9 cellular contexts compared by ENCODE assay signal in the genomic region with DNA sequence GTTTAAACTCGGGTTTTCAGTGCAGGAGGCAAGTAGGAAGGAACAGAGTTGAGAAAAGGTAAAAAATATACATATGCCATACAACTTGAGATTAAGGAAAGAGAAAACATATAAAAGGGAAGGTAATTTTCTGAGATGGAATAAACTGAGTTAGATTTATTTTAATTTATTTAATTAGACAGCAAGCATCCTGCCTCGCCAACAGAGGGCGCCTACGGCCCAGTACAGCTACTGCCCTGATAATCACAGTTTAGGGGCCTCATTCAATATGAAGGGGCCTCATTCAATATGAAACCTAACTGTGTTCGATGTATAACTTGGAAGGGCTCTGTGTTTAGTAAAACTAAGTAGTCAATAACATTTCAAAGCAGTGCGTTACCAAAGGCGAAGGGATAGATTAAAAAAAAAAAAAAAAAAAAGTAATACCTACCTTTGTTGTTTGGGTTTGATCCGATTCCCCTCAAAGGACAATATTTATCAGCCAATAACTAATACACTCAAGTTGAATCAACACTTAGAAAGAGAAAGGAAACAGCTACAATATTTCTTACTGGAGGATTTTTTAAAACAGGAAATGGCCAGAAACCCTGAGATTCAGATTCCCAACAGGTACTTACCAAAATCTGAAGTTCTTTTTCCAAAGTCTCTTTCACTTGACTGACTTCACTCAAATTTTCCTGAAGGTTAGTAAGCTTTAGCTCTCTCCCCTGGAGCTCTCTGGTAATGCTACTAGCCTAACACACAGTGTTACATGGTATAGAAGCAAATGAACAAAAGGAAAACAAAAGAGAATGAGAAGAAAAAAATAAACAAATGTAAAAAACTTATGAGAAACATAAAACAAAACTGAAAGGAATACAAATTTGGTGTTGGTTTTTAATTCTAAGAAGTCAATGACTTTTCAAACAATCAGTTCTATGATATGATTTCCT.
DNase-seq lines count a peak whose midpoint lies in the region; ATAC-seq and TF ChIP-seq lines count a peak whose summit lies in the region.
"Had no signal": no experiment of that assay in that cellular context is flagged by ENCODE, and none has a peak within 500 bp of the region (broad histone marks: within the 10 kb centered on the region; RNA-seq: fewer than 3 reads in every experiment).

No MANE protein-coding gene starts in this region.

- peaks cover 2% of the 10 kb centered on the region; the same call in 1 of the 2 replicates for H3K36me3 ChIP-seq in GM23338 (ENCODE audit: insufficient read depth)

- H3F3A ChIP-seq in GM23338 (replicated peaks; ENCODE audit: low read depth), result no peaks in the 10 kb centered on the region

- H3K27me3 Mint-ChIP-seq in GM23338 (ENCODE audit: insufficient read depth, low read depth, poor library complexity) (no peaks in the 10 kb centered on the region), immature natural killer cell (ENCODE audit: low read depth in 3 of 3) (peaks cover 0 to 2% (median 1%) of the 10 kb centered on the region in 3 donors)
- H3K27me3 Mint-ChIP-seq in activated naive CD4-positive, alpha-beta T cell treated with anti-CD3 and anti-CD28 coated beads, Interleukin-2, amount 10 ng/mL, durations not matched to agents 7 days and 5 days, result no peaks in the 10 kb centered on the region

- no peak overlapping the region for H3K27ac Mint-ChIP-seq in GM23338
- peak overlapping the region; percentile 84 for H3K27ac Mint-ChIP-seq in activated naive CD4-positive, alpha-beta T cell treated with anti-CD3 and anti-CD28 coated beads, Interleukin-2, amount 10 ng/mL, durations not matched to agents 7 days and 5 days
- H3K27ac Mint-ChIP-seq in immature natural killer cell, result peak overlapping the region in 2 of 6 donors; percentile 32 to 48

- H3K4me2 ChIP-seq in GM23338, result no peak overlapping the region

- H3K4me3 Mint-ChIP-seq in GM23338 (no peak overlapping the region), immature natural killer cell (no peak overlapping the region)
- no peak overlapping the region for H3K4me3 Mint-ChIP-seq in activated naive CD4-positive, alpha-beta T cell treated with anti-CD3 and anti-CD28 coated beads, Interleukin-2, amount 10 ng/mL, durations not matched to agents 7 days and 5 days

- no peaks in the 10 kb centered on the region for H3K27me3 ChIP-seq in GM23338 (ENCODE audit: insufficient read depth)

- H3K9me2 ChIP-seq in GM23338 (ENCODE audit: insufficient read depth), result no peaks in the 10 kb centered on the region

- H3K4me1 Mint-ChIP-seq in GM23338, result no peaks in the 10 kb centered on the region
- H3K4me1 Mint-ChIP-seq in activated naive CD4-positive, alpha-beta T cell treated with anti-CD3 and anti-CD28 coated beads, Interleukin-2, amount 10 ng/mL, durations not matched to agents 7 days and 5 days, result peaks cover 18% of the 10 kb centered on the region
- peaks cover 0 to 10% of the 10 kb centered on the region in 2 donors for H3K4me1 Mint-ChIP-seq in immature natural killer cell

- DNase-seq in AG09309 (ENCODE audit: low read depth) (no peak), GM23338 (ENCODE audit: low spot score) (peak; percentile 53), RPMI7951 (ENCODE audit: low read depth) (peak; percentile 23), immature natural killer cell (peak; percentile 21 to 37 (median 31)), kidney glomerular epithelial cell (lab: John Stamatoyannopoulos, UW) (no peak)
- DNase-seq in activated naive CD4-positive, alpha-beta T cell treated with anti-CD3 and anti-CD28 coated beads, Interleukin-2, amount 10 ng/mL, durations not matched to agents 7 days and 5 days, result peak; percentile 61
- peak; percentile 20 for DNase-seq in stimulated activated CD8-positive, alpha-beta memory T cell treated with anti-CD3 and anti-CD28 coated beads, Interleukin-4, amount 100 ng/mL, for 24 hours (ENCODE audit: low read depth)

- TF ChIP-seq CTCF in AG09309 (IDR thresholded peaks at IDR 0.05; ENCODE audit: control insufficient read depth, insufficient read depth, low read depth, low read length, missing control alignments), result peak; percentile 75
- peak; percentile 83 to 89 for TF ChIP-seq CTCF in GM23338 (conservative IDR thresholded peaks at IDR 0.05; ENCODE audit: low read depth in 2 of 2)

- CTCF ChIA-PET in activated naive CD4-positive, alpha-beta T cell treated with anti-CD3 and anti-CD28 coated beads, Interleukin-2, amount 10 ng/mL, durations not matched to agents 7 days and 5 days (lab: Charles Lee), result interaction anchor here (0.7 to 4.6 kb wide), 12 partner anchors 9 to 230 kb away, joined by 3 to 34 read pairs (median 5); no protein-coding TSS in a partner anchor

- H3K27ac ChIP-seq in GM23338 (ENCODE audit: low read depth), result no peak overlapping the region; the same call in 1 of the 2 replicates

- no peak overlapping the region for H2AFZ ChIP-seq in GM23338

- H3K79me2 ChIP-seq in GM23338 (replicated peaks; ENCODE audit: insufficient read depth), result no peaks in the 10 kb centered on the region

- H3K36me3 Mint-ChIP-seq in GM23338 (ENCODE audit: low read depth), result 0 out of 3 replicates have a peak, but pooled peaks cover 3% of the 10 kb centered on the region
- peaks cover 32% of the 10 kb centered on the region for H3K36me3 Mint-ChIP-seq in activated naive CD4-positive, alpha-beta T cell treated with anti-CD3 and anti-CD28 coated beads, Interleukin-2, amount 10 ng/mL, durations not matched to agents 7 days and 5 days
- H3K36me3 Mint-ChIP-seq in immature natural killer cell, result peaks cover 21 to 47% (median 22%) of the 10 kb centered on the region in 3 donors

- H3K9me3 Mint-ChIP-seq in GM23338 (no peaks in the 10 kb centered on the region), immature natural killer cell (no peaks in the 10 kb centered on the region)
- no peaks in the 10 kb centered on the region for H3K9me3 Mint-ChIP-seq in activated naive CD4-positive, alpha-beta T cell treated with anti-CD3 and anti-CD28 coated beads, Interleukin-2, amount 10 ng/mL, durations not matched to agents 7 days and 5 days

- H3K4me3 ChIP-seq in AG09309 (ENCODE audit: control insufficient read depth, low read depth, low read length) (no peak overlapping the region), GM23338 (no peak overlapping the region)
- H3K4me3 ChIP-seq: HAP-1 had no signal

- no peaks in the 10 kb centered on the region; the same call in 1 of the 2 replicates for H4K20me1 ChIP-seq in GM23338 (replicated peaks; ENCODE audit: insufficient read depth)

- no peaks in the 10 kb centered on the region for H3K4me1 ChIP-seq in GM23338 (ENCODE audit: insufficient read depth)
- H3K4me1 ChIP-seq: HAP-1 had no signal

- ATAC-seq in GM23338 (peak; percentile 73), HG02884 (IDR thresholded peaks at IDR 0.05; ENCODE audit: unreplicated experiment) (no peak)

TF ChIP-seq in GM23338, 12 proteins besides CTCF, POLR2A, EP300 and RAD21:
- TF ChIP-seq CREB1 (CRISPR knock-in tag; IDR thresholded peaks at IDR 0.05; ENCODE audit: low read depth) (no peak), STAT1 (IDR thresholded peaks at IDR 0.05; ENCODE audit: unreplicated experiment) (no peak), JUNB (IDR thresholded peaks at IDR 0.05; ENCODE audit: unreplicated experiment) (no peak)
- TF ChIP-seq, protein P1, sequence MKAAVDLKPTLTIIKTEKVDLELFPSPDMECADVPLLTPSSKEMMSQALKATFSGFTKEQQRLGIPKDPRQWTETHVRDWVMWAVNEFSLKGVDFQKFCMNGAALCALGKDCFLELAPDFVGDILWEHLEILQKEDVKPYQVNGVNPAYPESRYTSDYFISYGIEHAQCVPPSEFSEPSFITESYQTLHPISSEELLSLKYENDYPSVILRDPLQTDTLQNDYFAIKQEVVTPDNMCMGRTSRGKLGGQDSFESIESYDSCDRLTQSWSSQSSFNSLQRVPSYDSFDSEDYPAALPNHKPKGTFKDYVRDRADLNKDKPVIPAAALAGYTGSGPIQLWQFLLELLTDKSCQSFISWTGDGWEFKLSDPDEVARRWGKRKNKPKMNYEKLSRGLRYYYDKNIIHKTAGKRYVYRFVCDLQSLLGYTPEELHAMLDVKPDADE (IDR thresholded peaks at IDR 0.05), result no peak

Comparison
In these comparisons a context has a peak if more than half of its experiments do, and no peak if none do; other contexts are left out.
1. DNase-seq: peak in GM23338 (single experiment), RPMI7951 (single experiment), activated naive CD4-positive, alpha-beta T cell treated with anti-CD3 and anti-CD28 coated beads, Interleukin-2, amount 10 ng/mL, durations not matched to agents 7 days and 5 days (single experiment), immature natural killer cell (3 of 3) and stimulated activated CD8-positive, alpha-beta memory T cell treated with anti-CD3 and anti-CD28 coated beads, Interleukin-4, amount 100 ng/mL, for 24 hours (single experiment); none in AG09309 (single experiment) and kidney glomerular epithelial cell (single experiment).